Comparison of ENCODE assay signal across 19 cellular contexts in the genomic region with DNA sequence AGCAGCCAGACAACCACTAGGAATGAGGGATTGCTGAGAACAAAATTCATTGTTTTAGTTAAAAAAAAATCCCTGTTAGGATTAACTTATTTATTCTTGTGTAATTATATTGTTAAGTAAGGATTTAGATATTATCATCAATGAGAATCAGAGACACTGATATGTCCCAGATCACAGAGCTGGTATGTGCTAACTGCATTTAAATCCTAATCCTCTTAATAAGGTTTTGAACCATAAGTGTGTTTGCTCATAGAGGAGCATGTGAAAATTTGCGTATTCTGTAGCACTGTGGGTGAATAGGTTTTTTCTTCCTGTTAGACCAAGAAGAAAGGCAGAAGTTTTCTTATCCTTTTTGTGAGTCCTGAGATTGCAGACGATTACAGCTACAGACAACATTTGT.
"Had no signal": no experiment of that assay in that cellular context is flagged by ENCODE, and none has a peak within 500 bp of the region (broad histone marks: within the 10 kb centered on the region; RNA-seq: fewer than 3 reads in every experiment).

No MANE protein-coding gene starts in this region.

- FAIRE-seq: endothelial cell of umbilical vein, frontal cortex, islet of Langerhans, keratinocyte had no signal

- H3K4me1 ChIP-seq: colonic mucosa, esophagus muscularis mucosa, foreskin keratinocyte, gastroesophageal sphincter, left lung, lower lobe of right lung had no signal

- H3K27ac ChIP-seq: colonic mucosa, esophagus muscularis mucosa, foreskin keratinocyte, gastroesophageal sphincter, heart right ventricle, left lung, lower lobe of right lung had no signal

- H3K4me3 ChIP-seq: colonic mucosa, esophagus muscularis mucosa, gastroesophageal sphincter, heart right ventricle, left lung, lower lobe of right lung, mucosa of descending colon had no signal

- H3K36me3 ChIP-seq: colonic mucosa, esophagus muscularis mucosa, gastroesophageal sphincter, heart right ventricle, left lung, lower lobe of right lung had no signal

- H3K27me3 ChIP-seq: colonic mucosa, esophagus muscularis mucosa, foreskin keratinocyte, gastroesophageal sphincter, heart right ventricle, left lung had no signal

- DNase-seq: colonic mucosa; cortex of kidney; effector CD4-positive, alpha-beta T cell; effector memory CD4-positive, alpha-beta T cell; heart right ventricle; hippocampal formation; left cardiac atrium; left lung; left ventricle myocardium superior; lower lobe of right lung; mesenchymal stem cell; mucosa of descending colon had no signal

- H3K9me3 ChIP-seq: colonic mucosa, esophagus muscularis mucosa, gastroesophageal sphincter, heart right ventricle, left lung, lower lobe of right lung, mucosa of descending colon had no signal

- ATAC-seq: foreskin keratinocyte, gastroesophageal sphincter, heart right ventricle, left cardiac atrium, left lung, left ventricle myocardium superior, lower lobe of right lung, mucosa of descending colon had no signal
